Comparison of ENCODE assay signal across 2 cellular contexts in the genomic region with DNA sequence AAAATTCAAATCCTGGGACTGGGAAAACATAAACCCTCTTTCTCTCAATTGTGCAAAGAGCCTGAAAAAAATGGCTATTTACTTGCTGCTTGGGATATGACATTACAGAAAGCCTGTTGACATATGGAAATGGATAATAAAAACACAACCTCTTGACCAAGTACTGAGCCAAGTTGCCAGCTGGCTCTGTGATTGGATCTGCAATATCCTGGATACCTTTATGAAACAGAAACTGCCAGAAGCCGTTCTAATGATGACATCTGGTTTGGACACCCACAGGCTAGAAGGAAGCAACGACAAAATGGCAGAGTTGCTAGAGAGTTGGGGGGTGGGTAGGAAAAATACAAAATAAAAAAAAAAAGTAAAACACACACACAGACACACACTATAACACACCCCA.
TF ChIP-seq lines count a peak whose summit lies in the region.

No MANE protein-coding gene starts in this region.

TF ChIP-seq in IMR-90, 13 proteins besides CTCF, POLR2A, EP300 and RAD21:
- no peak for TF ChIP-seq MAZ (IDR thresholded peaks at IDR 0.05; ENCODE audit: borderline replicate concordance, low read depth, low read length)
- TF ChIP-seq CEBPB (IDR thresholded peaks at IDR 0.05; ENCODE audit: low read depth, low read length), result no peak
- no peak for TF ChIP-seq ELK1 (IDR thresholded peaks at IDR 0.05; ENCODE audit: borderline replicate concordance, low read depth, low read length)
- TF ChIP-seq NFE2L2 (IDR thresholded peaks at IDR 0.05; ENCODE audit: low read depth, low read length), result no peak
- no peak for TF ChIP-seq BHLHE40 (IDR thresholded peaks at IDR 0.05; ENCODE audit: low read depth, low read length)
- TF ChIP-seq SMC3 (IDR thresholded peaks at IDR 0.05; ENCODE audit: low read depth, low read length), result no peak
- TF ChIP-seq RFX5 (IDR thresholded peaks at IDR 0.05; ENCODE audit: low read depth, low read length), result no peak

TF ChIP-seq in SK-N-SH, 30 proteins besides CTCF, POLR2A, EP300 and RAD21:
- peak; percentile 59; the same call in 1 of the 2 replicates for TF ChIP-seq RCOR1 (IDR thresholded peaks at IDR 0.05; ENCODE audit: low read length)
- TF ChIP-seq, protein P1, sequence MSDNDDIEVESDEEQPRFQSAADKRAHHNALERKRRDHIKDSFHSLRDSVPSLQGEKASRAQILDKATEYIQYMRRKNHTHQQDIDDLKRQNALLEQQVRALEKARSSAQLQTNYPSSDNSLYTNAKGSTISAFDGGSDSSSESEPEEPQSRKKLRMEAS (IDR thresholded peaks at IDR 0.05; ENCODE audit: low read depth), result no peak
- TF ChIP-seq CHD2 (IDR thresholded peaks at IDR 0.05; ENCODE audit: low read length, partially characterized antibody), result peak; percentile 44
- TF ChIP-seq GATA2 (CRISPR knock-in tag; IDR thresholded peaks at IDR 0.05), result peak; percentile 38; the same call in 1 of the 2 replicates
TF ChIP-seq in SK-N-SH: peak in this region for 3.
